In the genomic region with DNA sequence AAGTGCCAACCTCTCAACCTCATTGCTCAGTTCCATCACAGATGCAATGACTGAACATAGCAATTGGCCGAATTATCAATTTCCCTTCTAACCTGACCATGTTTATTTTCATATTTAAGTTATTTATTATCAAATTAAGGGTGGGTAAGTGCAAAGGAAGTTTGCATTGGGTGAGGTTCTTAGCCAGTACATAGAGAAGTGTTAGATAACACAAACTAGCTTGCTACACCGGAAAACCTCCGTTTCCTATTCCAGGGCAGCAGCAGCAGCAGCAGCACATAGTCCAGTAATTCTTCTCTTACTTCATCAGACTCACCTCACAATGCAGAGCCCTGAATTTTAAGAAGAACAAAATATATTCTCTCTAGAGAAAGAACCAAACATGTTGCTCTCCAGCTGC, we compare ENCODE assay signal across 19 cellular contexts.
A peak's percentile ranks its signal among the peaks of the same experiment; 100 is the strongest.
DNase-seq lines count a peak whose midpoint lies in the region; ATAC-seq lines count a peak whose summit lies in the region.
"Had no signal": no experiment of that assay in that cellular context is flagged by ENCODE, and none has a peak within 500 bp of the region (broad histone marks: within the 10 kb centered on the region; RNA-seq: fewer than 3 reads in every experiment).

No MANE protein-coding gene starts in this region.

- DNase-seq in activated T-cell treated with anti-CD3 and anti-CD28 coated beads, Interleukin-2, amount 50 U/mL, for 4 hours: no peak
- no peak for DNase-seq in activated T-cell treated with anti-CD3 and anti-CD28 coated beads, Interleukin-2, amount 50 U/mL, for 48 hours
- DNase-seq in T-helper 17 cell (no peak), caudate nucleus (lab: John Stamatoyannopoulos, UW) (no peak), CD1c-positive myeloid dendritic cell (ENCODE audit: extremely low spot score) (no peak)
- no peak for DNase-seq in central memory CD8-positive, alpha-beta T cell (ENCODE audit: low spot score in 2 of 2)
- no peak for DNase-seq in stimulated activated effector memory CD8-positive, alpha-beta T cell treated with anti-CD3 and anti-CD28 coated beads, Interleukin-12 subunit alpha, Interleukin-12 subunit beta, amount 100 ng/mL, for 72 hours (ENCODE audit: low spot score in 2 of 2)
- DNase-seq: ACHN; activated naive CD4-positive, alpha-beta T cell treated with Interleukin-2 at 50 U/mL for 16 hours; body of pancreas; foreskin melanocyte; H7; kidney glomerular epithelial cell; NCI-H1930; SK-N-SH; tibial artery had no signal

- H3K27ac ChIP-seq in caudate nucleus (ENCODE audit: low read depth, low read length): no peak overlapping the region
- H3K27ac ChIP-seq: body of pancreas, coronary artery, tibial artery had no signal

- H3K4me3 Mint-ChIP-seq in activated T-cell treated with anti-CD3 and anti-CD28 coated beads, Interleukin-2, amount 50 U/mL, for 4 hours: peak overlapping the region; percentile 13
- peak overlapping the region; percentile 41 for H3K4me3 Mint-ChIP-seq in T-helper 17 cell
- peak overlapping the region; percentile 69 for H3K4me3 Mint-ChIP-seq in central memory CD8-positive, alpha-beta T cell
- peak overlapping the region; percentile 11 for H3K4me3 Mint-ChIP-seq in stimulated activated effector memory CD8-positive, alpha-beta T cell treated with anti-CD3 and anti-CD28 coated beads, Interleukin-12 subunit alpha, Interleukin-12 subunit beta, amount 100 ng/mL, for 72 hours
- H3K4me3 Mint-ChIP-seq: IgD-negative memory B cell had no signal

- peaks cover 38% of the 10 kb centered on the region for H3K4me1 Mint-ChIP-seq in activated T-cell treated with anti-CD3 and anti-CD28 coated beads, Interleukin-2, amount 50 U/mL, for 4 hours (ENCODE audit: low read depth)
- peaks cover 11% of the 10 kb centered on the region for H3K4me1 Mint-ChIP-seq in T-helper 17 cell
- H3K4me1 Mint-ChIP-seq in central memory CD8-positive, alpha-beta T cell: peaks cover 27% of the 10 kb centered on the region
- H3K4me1 Mint-ChIP-seq in stimulated activated effector memory CD8-positive, alpha-beta T cell treated with anti-CD3 and anti-CD28 coated beads, Interleukin-12 subunit alpha, Interleukin-12 subunit beta, amount 100 ng/mL, for 72 hours: peaks cover 21% of the 10 kb centered on the region

- H3K9me3 Mint-ChIP-seq in activated T-cell treated with anti-CD3 and anti-CD28 coated beads, Interleukin-2, amount 50 U/mL, for 4 hours: peaks cover 4% of the 10 kb centered on the region
- no peaks in the 10 kb centered on the region for H3K9me3 Mint-ChIP-seq in central memory CD8-positive, alpha-beta T cell
- H3K9me3 Mint-ChIP-seq in stimulated activated effector memory CD8-positive, alpha-beta T cell treated with anti-CD3 and anti-CD28 coated beads, Interleukin-12 subunit alpha, Interleukin-12 subunit beta, amount 100 ng/mL, for 72 hours: peaks cover 3% of the 10 kb centered on the region

- H3K27me3 Mint-ChIP-seq in activated T-cell treated with anti-CD3 and anti-CD28 coated beads, Interleukin-2, amount 50 U/mL, for 4 hours (ENCODE audit: low read depth): no peaks in the 10 kb centered on the region
- no peaks in the 10 kb centered on the region for H3K27me3 Mint-ChIP-seq in T-helper 17 cell
- no peaks in the 10 kb centered on the region for H3K27me3 Mint-ChIP-seq in central memory CD8-positive, alpha-beta T cell

- ATAC-seq in activated T-cell treated with anti-CD3 and anti-CD28 coated beads, Interleukin-2, amount 50 U/mL, for 4 hours: no peak
- ATAC-seq in T-helper 17 cell (peak; percentile 77), HG03135 (IDR thresholded peaks at IDR 0.05; ENCODE audit: unreplicated experiment) (no peak)
- peak; percentile 84 for ATAC-seq in central memory CD8-positive, alpha-beta T cell (replicated peaks; ENCODE audit: extremely low read depth, poor library complexity, severe bottlenecking)
- no peak for ATAC-seq in stimulated activated effector memory CD8-positive, alpha-beta T cell treated with anti-CD3 and anti-CD28 coated beads, Interleukin-12 subunit alpha, Interleukin-12 subunit beta, amount 100 ng/mL, for 72 hours
- ATAC-seq: body of pancreas had no signal

- no peaks in the 10 kb centered on the region for H3K9me3 ChIP-seq in T-helper 17 cell (ENCODE audit: control insufficient read depth, low read length, poor library complexity, severe bottlenecking)
- H3K9me3 ChIP-seq: body of pancreas, SK-N-SH, tibial artery had no signal

- peak overlapping the region; percentile 32 for H3K27ac Mint-ChIP-seq in T-helper 17 cell
- no peak overlapping the region for H3K27ac Mint-ChIP-seq in central memory CD8-positive, alpha-beta T cell (ENCODE audit: low read depth)
- H3K27ac Mint-ChIP-seq in stimulated activated effector memory CD8-positive, alpha-beta T cell treated with anti-CD3 and anti-CD28 coated beads, Interleukin-12 subunit alpha, Interleukin-12 subunit beta, amount 100 ng/mL, for 72 hours: no peak overlapping the region

- H3K36me3 Mint-ChIP-seq in activated T-cell treated with anti-CD3 and anti-CD28 coated beads, Interleukin-2, amount 50 U/mL, for 4 hours (ENCODE audit: insufficient read depth): no peaks in the 10 kb centered on the region
- peaks cover 2% of the 10 kb centered on the region for H3K36me3 Mint-ChIP-seq in T-helper 17 cell (ENCODE audit: low read depth)
- no peaks in the 10 kb centered on the region for H3K36me3 Mint-ChIP-seq in central memory CD8-positive, alpha-beta T cell (ENCODE audit: insufficient read depth)
- no peaks in the 10 kb centered on the region for H3K36me3 Mint-ChIP-seq in stimulated activated effector memory CD8-positive, alpha-beta T cell treated with anti-CD3 and anti-CD28 coated beads, Interleukin-12 subunit alpha, Interleukin-12 subunit beta, amount 100 ng/mL, for 72 hours
- H3K36me3 Mint-ChIP-seq: IgD-negative memory B cell had no signal

Comparison
In these comparisons a context has a peak if more than half of its experiments do, and no peak if none do; other contexts are left out.
1. ATAC-seq: peak in T-helper 17 cell (single experiment) and central memory CD8-positive, alpha-beta T cell (single experiment); none in activated T-cell treated with anti-CD3 and anti-CD28 coated beads, Interleukin-2, amount 50 U/mL, for 4 hours (0 of 2), stimulated activated effector memory CD8-positive, alpha-beta T cell treated with anti-CD3 and anti-CD28 coated beads, Interleukin-12 subunit alpha, Interleukin-12 subunit beta, amount 100 ng/mL, for 72 hours (single experiment) and HG03135 (single experiment).
2. H3K4me3 Mint-ChIP-seq: peak in every context shown above with its lines; median percentile 69 in central memory CD8-positive, alpha-beta T cell; 41 in T-helper 17 cell; 13 in activated T-cell treated with anti-CD3 and anti-CD28 coated beads, Interleukin-2, amount 50 U/mL, for 4 hours; 11 in stimulated activated effector memory CD8-positive, alpha-beta T cell treated with anti-CD3 and anti-CD28 coated beads, Interleukin-12 subunit alpha, Interleukin-12 subunit beta, amount 100 ng/mL, for 72 hours.